Comparison of ENCODE assay signal across 13 cellular contexts in genomic region chr5:39164016-39164415, GRCh38. TPM values are rescaled to one million over a fixed set of nuclear protein-coding genes. Genes with fewer than 3 reads are reported as not detected.
A peak's percentile ranks its signal among the peaks of the same experiment; 100 is the strongest.
DNase-seq lines count a peak whose midpoint lies in the region; ATAC-seq and TF ChIP-seq lines count a peak whose summit lies in the region.
"Had no signal": no experiment of that assay in that cellular context is flagged by ENCODE, and none has a peak within 500 bp of the region (broad histone marks: within the 10 kb centered on the region; RNA-seq: fewer than 3 reads in every experiment).

No MANE protein-coding gene starts in this region.

- no peak for DNase-seq in mammary epithelial cell
- DNase-seq in breast epithelium (ENCODE audit: low spot score in 2 of 2), result no peak
- DNase-seq in activated CD4-positive, alpha-beta T cell treated with anti-CD3 and anti-CD28 coated beads, Interleukin-2, amount 10 ng/mL, durations not matched to agents 7 days and 5 days, result peak; percentile 52
- peak in 1 of 2 donors; percentile 30 for DNase-seq in stimulated activated naive CD8-positive, alpha-beta T cell treated with anti-CD3 and anti-CD28 coated beads, Interleukin-15, amount 100 ng/mL, for 72 hours
- no peak for DNase-seq in NCI-H1105 (lab: John Stamatoyannopoulos, UW)
- no peak for DNase-seq in adrenal gland
- DNase-seq in islet precursor cell, result no peak
- DNase-seq: cortex of kidney, gastrocnemius medialis, NCI-H1417 treated with DMSO at 0.1 percent for 48 hours had no signal

- peaks cover 69% of the 10 kb centered on the region for H3K36me3 Mint-ChIP-seq in activated CD4-positive, alpha-beta T cell treated with anti-CD3 and anti-CD28 coated beads, Interleukin-2, amount 10 ng/mL, durations not matched to agents 7 days and 5 days (ENCODE audit: low read depth)

- in situ Hi-C loops in mammary epithelial cell (cut with MboI; ENCODE audit: low sequenced_read_pairs in 2 of 2), result no loop called here

- TF ChIP-seq CTCF in mammary epithelial cell (conservative IDR thresholded peaks at IDR 0.05 in 1 of 2, IDR thresholded peaks at IDR 0.05 in 1 of 2; ENCODE audit: extremely low read depth in 1 of 2, insufficient read depth in 1 of 2, low read depth in 1 of 2, low read length in 2 of 2), result no peak
- no peak for TF ChIP-seq CTCF in breast epithelium (IDR thresholded peaks at IDR 0.05)
- TF ChIP-seq CTCF in adrenal gland (IDR thresholded peaks at IDR 0.05), result no peak

- H3K4me3 ChIP-seq in mammary epithelial cell (replicated peaks in 1 of 3; ENCODE audit: insufficient read depth in 1 of 3, low read depth in 2 of 3, low read length in 3 of 3) (no peak overlapping the region), breast epithelium (no peak overlapping the region), adrenal gland (no peak overlapping the region)
- H3K4me3 ChIP-seq: gastrocnemius medialis, thoracic aorta had no signal

- no TSS peak for BruUV-seq in mammary epithelial cell (replicated peaks; lab: Mats Ljungman, UMichigan)

- peaks cover 8% of the 10 kb centered on the region for H3K9me3 Mint-ChIP-seq in activated CD4-positive, alpha-beta T cell treated with anti-CD3 and anti-CD28 coated beads, Interleukin-2, amount 10 ng/mL, durations not matched to agents 7 days and 5 days
- peaks cover 6% of the 10 kb centered on the region in 2 donors for H3K9me3 Mint-ChIP-seq in stimulated activated naive CD8-positive, alpha-beta T cell treated with anti-CD3 and anti-CD28 coated beads, Interleukin-15, amount 100 ng/mL, for 72 hours

- no peaks in the 10 kb centered on the region for H3K9me3 ChIP-seq in mammary epithelial cell (replicated peaks; ENCODE audit: insufficient read depth, low read length)
- H3K9me3 ChIP-seq in breast epithelium, result no peaks in the 10 kb centered on the region
- no peaks in the 10 kb centered on the region for H3K9me3 ChIP-seq in adrenal gland (replicated peaks in 1 of 3)
- H3K9me3 ChIP-seq: gastrocnemius medialis, thoracic aorta had no signal

- H3K4me2 ChIP-seq in mammary epithelial cell (ENCODE audit: insufficient read depth, low read depth, low read length), result no peak overlapping the region

- no peaks in the 10 kb centered on the region for H4K20me1 ChIP-seq in mammary epithelial cell (ENCODE audit: insufficient read depth, low read length)

- H3K79me2 ChIP-seq in mammary epithelial cell (ENCODE audit: insufficient read depth, low read length), result no peaks in the 10 kb centered on the region

- H3K27ac Mint-ChIP-seq in activated CD4-positive, alpha-beta T cell treated with anti-CD3 and anti-CD28 coated beads, Interleukin-2, amount 10 ng/mL, durations not matched to agents 7 days and 5 days, result peak overlapping the region; percentile 89
- peak overlapping the region; percentile 96 for H3K27ac Mint-ChIP-seq in stimulated activated naive CD8-positive, alpha-beta T cell treated with anti-CD3 and anti-CD28 coated beads, Interleukin-15, amount 100 ng/mL, for 72 hours
- H3K27ac Mint-ChIP-seq: progenitor cell of endocrine pancreas had no signal

- no peak overlapping the region for H3K27ac ChIP-seq in mammary epithelial cell (ENCODE audit: insufficient read depth, low read depth, low read length)
- no peak overlapping the region for H3K27ac ChIP-seq in breast epithelium
- H3K27ac ChIP-seq in adrenal gland, result no peak overlapping the region
- H3K27ac ChIP-seq: gastrocnemius medialis, thoracic aorta had no signal

- TF ChIP-seq POLR2A in breast epithelium (IDR thresholded peaks at IDR 0.05), result no peak
- TF ChIP-seq POLR2A in adrenal gland (IDR thresholded peaks at IDR 0.05), result no peak

- peaks cover 88% of the 10 kb centered on the region for H3K4me1 Mint-ChIP-seq in activated CD4-positive, alpha-beta T cell treated with anti-CD3 and anti-CD28 coated beads, Interleukin-2, amount 10 ng/mL, durations not matched to agents 7 days and 5 days
- peaks cover 88% of the 10 kb centered on the region for H3K4me1 Mint-ChIP-seq in stimulated activated naive CD8-positive, alpha-beta T cell treated with anti-CD3 and anti-CD28 coated beads, Interleukin-15, amount 100 ng/mL, for 72 hours

- no peaks in the 10 kb centered on the region for H3K27me3 ChIP-seq in mammary epithelial cell (ENCODE audit: insufficient read depth, low read length)
- no peaks in the 10 kb centered on the region for H3K27me3 ChIP-seq in breast epithelium
- no peaks in the 10 kb centered on the region for H3K27me3 ChIP-seq in adrenal gland
- H3K27me3 ChIP-seq: gastrocnemius medialis had no signal

- dilution Hi-C loops in mammary epithelial cell (cut with HindIII; ENCODE audit: low sequenced_read_pairs), result no loop called here

- ATAC-seq in esophagus mucosa, result peak; percentile 34
- ATAC-seq in stimulated activated naive CD8-positive, alpha-beta T cell treated with anti-CD3 and anti-CD28 coated beads, Interleukin-15, amount 100 ng/mL, for 72 hours, result peak; percentile 63
- ATAC-seq: gastrocnemius medialis had no signal

- peaks cover 5% of the 10 kb centered on the region for H3K4me1 ChIP-seq in mammary epithelial cell (ENCODE audit: insufficient read depth, low read length)
- no peaks in the 10 kb centered on the region for H3K4me1 ChIP-seq in breast epithelium
- peaks cover 0 to 10% of the 10 kb centered on the region in 2 donors for H3K4me1 ChIP-seq in adrenal gland (replicated peaks in 1 of 2)

- POLR2A ChIA-PET in activated CD4-positive, alpha-beta T cell treated with anti-CD3 and anti-CD28 coated beads, Interleukin-2, amount 10 ng/mL, durations not matched to agents 7 days and 5 days (lab: Charles Lee), result no interaction called here

- no peaks in the 10 kb centered on the region for H3K36me3 ChIP-seq in mammary epithelial cell (ENCODE audit: insufficient read depth, low read length)
- no peaks in the 10 kb centered on the region for H3K36me3 ChIP-seq in breast epithelium
- H3K36me3 ChIP-seq in adrenal gland (replicated peaks in 1 of 2), result no peaks in the 10 kb centered on the region
- H3K36me3 ChIP-seq: gastrocnemius medialis, thoracic aorta had no signal

- H3K4me3 Mint-ChIP-seq in activated CD4-positive, alpha-beta T cell treated with anti-CD3 and anti-CD28 coated beads, Interleukin-2, amount 10 ng/mL, durations not matched to agents 7 days and 5 days, result peak overlapping the region; percentile 61
- peak overlapping the region; percentile 76 to 78 for H3K4me3 Mint-ChIP-seq in stimulated activated naive CD8-positive, alpha-beta T cell treated with anti-CD3 and anti-CD28 coated beads, Interleukin-15, amount 100 ng/mL, for 72 hours

- no peak overlapping the region for H3K9ac ChIP-seq in mammary epithelial cell (ENCODE audit: insufficient read depth, low read length)

- CTCF ChIA-PET in mammary epithelial cell (lab: Charles Lee; ENCODE audit: low non-redundant PET), result no interaction called here
- CTCF ChIA-PET in activated CD4-positive, alpha-beta T cell treated with anti-CD3 and anti-CD28 coated beads, Interleukin-2, amount 10 ng/mL, durations not matched to agents 7 days and 5 days (lab: Charles Lee), result interaction anchor here (1.3 to 2.9 kb wide), 6 partner anchors 9 to 59 kb away, joined by 3 to 13 read pairs (median 6); no protein-coding TSS in a partner anchor

- H3K27me3 Mint-ChIP-seq in activated CD4-positive, alpha-beta T cell treated with anti-CD3 and anti-CD28 coated beads, Interleukin-2, amount 10 ng/mL, durations not matched to agents 7 days and 5 days, result no peaks in the 10 kb centered on the region
- H3K27me3 Mint-ChIP-seq in stimulated activated naive CD8-positive, alpha-beta T cell treated with anti-CD3 and anti-CD28 coated beads, Interleukin-15, amount 100 ng/mL, for 72 hours, result no peaks in the 10 kb centered on the region
- H3K27me3 Mint-ChIP-seq: progenitor cell of endocrine pancreas had no signal

- peak overlapping the region; percentile 55 for H2AFZ ChIP-seq in mammary epithelial cell (ENCODE audit: low read depth, low read length)

- WGBS in mammary epithelial cell (ENCODE audit: low coverage, missing lambda C conversion rate), result 10% methylated on average over 1 of the region's 1 CpG
- 21 to 64% (median 54%) methylated on average over 1 of the region's 1 CpG for WGBS in adrenal gland, 4 donors

- intact Hi-C loops in mammary epithelial cell (cut with micrococcal nuclease), result no loop called here
- intact Hi-C loops in breast epithelium (cut with DNase I; ENCODE audit: low total_unique reads), result no loop called here
- intact Hi-C loops in adrenal gland (cut with DNase I), result no loop called here

RNA-seq across cellular contexts. Expression of gene FYB1, which starts 55.3 kb away (rescaled TPM):
- 1 to 10 TPM; 2.0 to 6.6 TPM for total RNA-seq in mammary epithelial cell
- 1.2 TPM for polyA plus RNA-seq in mammary epithelial cell
- 0.16 TPM for polyA minus RNA-seq in mammary epithelial cell
- 10 to 100 TPM; 10.2 to 17.9 (median 11.4) TPM for total RNA-seq in breast epithelium
- 100 to 1,000 TPM; 396 to 480 TPM for total RNA-seq in activated CD4-positive, alpha-beta T cell treated with anti-CD3 and anti-CD28 coated beads, Interleukin-2, amount 10 ng/mL, durations not matched to agents 7 days and 5 days
- total RNA-seq in esophagus mucosa, result 64.7 TPM
- 10 to 100 TPM in 7 of 8 donors, 1 to 10 TPM in 1; 5.1 to 29.8 (median 17.7) TPM for total RNA-seq in adrenal gland
- 1 to 10 TPM; 1.8 to 6.7 (median 5.8) TPM for polyA plus RNA-seq in adrenal gland
- total RNA-seq: progenitor cell of endocrine pancreas had no signal
